In the genomic region with DNA sequence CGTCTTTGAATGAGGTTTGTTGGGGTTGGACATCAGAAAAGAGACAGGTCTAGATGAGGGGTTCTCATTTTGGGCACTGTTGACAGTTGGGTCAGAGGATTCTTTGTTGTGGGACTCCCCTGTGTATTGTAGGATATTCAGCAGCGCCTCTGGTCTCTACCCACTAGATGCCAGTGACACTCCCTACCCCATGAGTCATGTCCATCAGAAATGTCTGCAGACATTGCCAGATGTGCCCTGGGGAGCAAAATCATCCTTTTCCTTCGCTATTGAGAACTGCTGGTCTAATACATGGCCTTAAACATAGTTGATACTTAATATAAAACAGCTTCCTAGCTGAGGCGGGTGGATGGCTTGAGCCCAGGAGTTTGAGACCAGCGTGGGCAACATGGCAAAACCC, we compare ENCODE assay signal across 16 cellular contexts. TPM values are rescaled to one million over a fixed set of nuclear protein-coding genes. Genes with fewer than 3 reads are reported as not detected.
DNase-seq lines count a peak whose midpoint lies in the region; TF ChIP-seq lines count a peak whose summit lies in the region.
"Had no signal": no experiment of that assay in that cellular context is flagged by ENCODE, and none has a peak within 500 bp of the region (broad histone marks: within the 10 kb centered on the region; RNA-seq: fewer than 3 reads in every experiment).

No MANE protein-coding gene starts in this region.

- no peaks in the 10 kb centered on the region for H3K36me3 ChIP-seq in PC-9 (ENCODE audit: low read depth)
- H3K36me3 ChIP-seq: SJSA1 had no signal

- peaks cover 64% of the 10 kb centered on the region for H3K4me1 ChIP-seq in PC-9 (replicated peaks; ENCODE audit: insufficient read depth)

- no peak overlapping the region for H3K4me3 ChIP-seq in PC-9
- no peak overlapping the region for H3K4me3 ChIP-seq in fibroblast of mammary gland (ENCODE audit: control insufficient read depth, low read depth, low read length)
- H3K4me3 ChIP-seq: SJSA1 had no signal

- peaks cover 6% of the 10 kb centered on the region for H3K9me3 Mint-ChIP-seq in activated naive CD4-positive, alpha-beta T cell treated with anti-CD3 and anti-CD28 coated beads for 36 hours

- TF ChIP-seq CTCF in PC-9 (conservative IDR thresholded peaks at IDR 0.05) (no peak), fibroblast of mammary gland (conservative IDR thresholded peaks at IDR 0.05; ENCODE audit: control insufficient read depth, insufficient read depth, low read depth, low read length) (no peak)

- H4K20me1 ChIP-seq in PC-9 (ENCODE audit: insufficient read depth), result no peaks in the 10 kb centered on the region

- no peaks in the 10 kb centered on the region for H3K27me3 ChIP-seq in PC-9 (ENCODE audit: insufficient read depth, low read depth)
- H3K27me3 ChIP-seq: SJSA1 had no signal

- POLR2A ChIA-PET in PC-9 (lab: Charles Lee; ENCODE audit: unreplicated experiment), result interaction anchor here (0.5 kb wide), 1 partner anchor 424 kb away, joined by 8 read pairs; no protein-coding TSS in a partner anchor

- CTCF ChIA-PET in PC-9 (lab: Charles Lee), result interaction anchor here (0.6 kb wide), 2 partner anchors 450 to 1825 kb away, joined by 3 read pairs; no protein-coding TSS in a partner anchor
- CTCF ChIA-PET in activated naive CD4-positive, alpha-beta T cell treated with anti-CD3 and anti-CD28 coated beads for 36 hours (lab: Charles Lee), result no interaction called here

- peak overlapping the region; percentile 55 for H3K4me2 ChIP-seq in PC-9

- H3K9me3 ChIP-seq in PC-9 (ENCODE audit: insufficient read depth, low read depth), result no peaks in the 10 kb centered on the region
- H3K9me3 ChIP-seq: SJSA1 had no signal

- H3K4me1 Mint-ChIP-seq in activated naive CD4-positive, alpha-beta T cell treated with anti-CD3 and anti-CD28 coated beads for 36 hours (ENCODE audit: low read depth), result peaks cover 17% of the 10 kb centered on the region

- intact Hi-C loops in PC-9 (cut with micrococcal nuclease; ENCODE audit: unreplicated experiment), result loop anchor here (5.0 kb wide), 1 partner anchor 205 kb away; a partner anchor contains a TSS
- intact Hi-C loops in activated naive CD4-positive, alpha-beta T cell treated with anti-CD3 and anti-CD28 coated beads for 36 hours (cut with micrococcal nuclease), result no loop called here

- H3K79me2 ChIP-seq in PC-9 (ENCODE audit: low read depth), result no peaks in the 10 kb centered on the region

- no peaks in the 10 kb centered on the region for H3K9me2 ChIP-seq in PC-9 (ENCODE audit: insufficient read depth)

- H3F3A ChIP-seq in PC-9 (ENCODE audit: insufficient read depth, low read depth), result peaks cover 34% of the 10 kb centered on the region

- BruUV-seq in PC-9 (replicated peaks; lab: Mats Ljungman, UMichigan), result no TSS peak

- no peak overlapping the region for H2AFZ ChIP-seq in PC-9

- DNase-seq in GM03348 (ENCODE audit: low spot score), result peak; percentile 35
- peak; percentile 33 to 74 for DNase-seq in PC-9
- DNase-seq in fibroblast of mammary gland (ENCODE audit: low read depth), result peak; percentile 53
- DNase-seq in stromal cell of bone marrow (ENCODE audit: low read depth), result peak; percentile 13
- DNase-seq in NCI-H1105 treated with DMSO at 0.1 percent for 48 hours (lab: John Stamatoyannopoulos, UW), result no peak
- no peak for DNase-seq in SKM-1 (lab: John Stamatoyannopoulos, UW; ENCODE audit: unreplicated experiment)
- no peak for DNase-seq in activated naive CD4-positive, alpha-beta T cell treated with anti-CD3 and anti-CD28 coated beads for 36 hours
- DNase-seq: activated CD4-positive, alpha-beta T cell treated with anti-CD3 and anti-CD28 coated beads for 4 hours; activated CD8-positive, alpha-beta memory T cell treated with anti-CD3 and anti-CD28 coated beads, Interleukin-2, amount 50 U/mL, for 4 hours; activated gamma-delta T cell; CD4-positive, alpha-beta T cell; DND-41; natural killer cell; NCI-H2081 had no signal

- no peaks in the 10 kb centered on the region for H3K27me3 Mint-ChIP-seq in activated naive CD4-positive, alpha-beta T cell treated with anti-CD3 and anti-CD28 coated beads for 36 hours (ENCODE audit: low read depth)
- H3K27me3 Mint-ChIP-seq: CD4-positive, alpha-beta T cell had no signal

- peaks cover 1% of the 10 kb centered on the region for H3K36me3 Mint-ChIP-seq in activated naive CD4-positive, alpha-beta T cell treated with anti-CD3 and anti-CD28 coated beads for 36 hours (ENCODE audit: low read depth)
- H3K36me3 Mint-ChIP-seq: natural killer cell had no signal

- H3K4me3 Mint-ChIP-seq in activated naive CD4-positive, alpha-beta T cell treated with anti-CD3 and anti-CD28 coated beads for 36 hours, result no peak overlapping the region

- no peak overlapping the region for H3K27ac Mint-ChIP-seq in activated naive CD4-positive, alpha-beta T cell treated with anti-CD3 and anti-CD28 coated beads for 36 hours
- H3K27ac Mint-ChIP-seq: CD4-positive, alpha-beta T cell; progenitor cell of endocrine pancreas had no signal

- H3K27ac ChIP-seq in PC-9, result peak overlapping the region; percentile 76
- H3K27ac ChIP-seq: SJSA1 had no signal

RNA-seq across cellular contexts. Expression of a gene that starts 3.1 kb away (rescaled TPM):
- 8.6 and 12.9 TPM in 2 replicates for total RNA-seq in PC-9 (2021)
- total RNA-seq in activated naive CD4-positive, alpha-beta T cell treated with anti-CD3 and anti-CD28 coated beads for 36 hours, result 1 to 10 TPM; 2.7 to 3.1 TPM

RNA-seq across cellular contexts. Expression of a gene that starts 56.0 kb away (rescaled TPM):
- 62.2 and 79.2 TPM in 2 replicates for total RNA-seq in PC-9 (2021)
- 10 to 100 TPM; 43.2 to 48.4 TPM for total RNA-seq in activated naive CD4-positive, alpha-beta T cell treated with anti-CD3 and anti-CD28 coated beads for 36 hours

Comparison
In these comparisons a context has a peak if more than half of its experiments do, and no peak if none do; other contexts are left out.
1. DNase-seq: peak in GM03348 (single experiment), PC-9 (2 of 2), fibroblast of mammary gland (single experiment) and stromal cell of bone marrow (single experiment); none in NCI-H1105 treated with DMSO at 0.1 percent for 48 hours (single experiment), SKM-1 (single experiment) and activated naive CD4-positive, alpha-beta T cell treated with anti-CD3 and anti-CD28 coated beads for 36 hours (single experiment).